1 cellular context compared by ENCODE assay signal in the genomic region with DNA sequence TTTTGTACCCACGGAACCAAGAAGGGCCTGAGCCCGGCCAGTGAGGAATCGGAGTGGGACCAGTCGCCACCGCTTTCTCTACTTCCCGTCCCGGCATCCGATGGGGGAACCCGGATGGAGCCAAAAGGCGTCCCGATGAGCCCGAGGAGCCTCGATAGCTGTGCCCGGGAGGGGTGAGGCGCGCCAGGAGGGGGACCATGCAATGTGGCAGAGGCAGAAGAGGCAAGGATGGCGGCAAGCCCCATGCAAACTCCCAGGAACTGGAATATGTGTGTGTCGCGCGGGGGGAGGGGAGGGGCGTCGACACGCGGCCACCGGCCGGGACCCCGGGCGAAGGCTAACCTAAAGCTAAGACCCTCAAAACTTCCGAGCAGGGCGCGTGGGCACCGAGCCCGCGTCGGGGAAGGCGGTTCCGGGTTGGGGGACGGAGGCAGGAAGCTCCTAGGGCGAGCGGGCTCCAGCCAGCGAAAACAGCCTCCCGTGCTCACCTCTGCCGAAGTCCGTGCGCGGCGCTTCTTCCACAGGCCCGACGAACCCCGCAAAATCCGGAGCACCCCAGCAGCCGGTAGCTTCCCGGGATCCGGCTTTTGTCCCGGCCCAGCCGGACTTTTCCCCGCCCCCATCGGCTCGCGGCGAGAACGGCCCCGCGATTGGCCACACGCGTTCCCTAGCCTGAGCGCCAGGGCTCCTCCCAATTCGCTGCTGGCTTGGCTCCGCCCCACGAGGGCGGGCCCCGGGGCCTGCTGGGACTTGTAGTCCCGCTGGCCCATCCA.
TF ChIP-seq lines count a peak whose summit lies in the region.

Gene ACLY, minus strand, starts transcription at position 560 of the 773 bp plus-strand sequence. CDS start 5,078 bp downstream, outside the sequence.

TF ChIP-seq in WTC11, 78 proteins besides CTCF, POLR2A, EP300 and RAD21 (continued from another document):
- TF ChIP-seq ZBTB43 (CRISPR knock-in tag; IDR thresholded peaks at IDR 0.05): no peak
- TF ChIP-seq ETV6 (CRISPR knock-in tag; IDR thresholded peaks at IDR 0.05): no peak; the same call in 1 of the 2 replicates
- TF ChIP-seq NR2C2 (CRISPR knock-in tag; IDR thresholded peaks at IDR 0.05): no peak
- TF ChIP-seq, protein P1, sequence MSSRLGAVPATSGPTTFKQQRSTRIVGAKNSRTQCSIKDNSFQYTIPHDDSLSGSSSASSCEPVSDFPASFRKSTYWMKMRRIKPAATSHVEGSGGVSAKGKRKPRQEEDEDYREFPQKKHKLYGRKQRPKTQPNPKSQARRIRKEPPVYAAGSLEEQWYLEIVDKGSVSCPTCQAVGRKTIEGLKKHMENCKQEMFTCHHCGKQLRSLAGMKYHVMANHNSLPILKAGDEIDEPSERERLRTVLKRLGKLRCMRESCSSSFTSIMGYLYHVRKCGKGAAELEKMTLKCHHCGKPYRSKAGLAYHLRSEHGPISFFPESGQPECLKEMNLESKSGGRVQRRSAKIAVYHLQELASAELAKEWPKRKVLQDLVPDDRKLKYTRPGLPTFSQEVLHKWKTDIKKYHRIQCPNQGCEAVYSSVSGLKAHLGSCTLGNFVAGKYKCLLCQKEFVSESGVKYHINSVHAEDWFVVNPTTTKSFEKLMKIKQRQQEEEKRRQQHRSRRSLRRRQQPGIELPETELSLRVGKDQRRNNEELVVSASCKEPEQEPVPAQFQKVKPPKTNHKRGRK (CRISPR knock-in tag; IDR thresholded peaks at IDR 0.05; ENCODE audit: borderline replicate concordance): no peak
- TF ChIP-seq SMAD3 (CRISPR knock-in tag; IDR thresholded peaks at IDR 0.05; ENCODE audit: borderline replicate concordance): peak; percentile 73; the same call in 1 of the 2 replicates
